8 cellular contexts compared by ENCODE assay signal in the genomic region with DNA sequence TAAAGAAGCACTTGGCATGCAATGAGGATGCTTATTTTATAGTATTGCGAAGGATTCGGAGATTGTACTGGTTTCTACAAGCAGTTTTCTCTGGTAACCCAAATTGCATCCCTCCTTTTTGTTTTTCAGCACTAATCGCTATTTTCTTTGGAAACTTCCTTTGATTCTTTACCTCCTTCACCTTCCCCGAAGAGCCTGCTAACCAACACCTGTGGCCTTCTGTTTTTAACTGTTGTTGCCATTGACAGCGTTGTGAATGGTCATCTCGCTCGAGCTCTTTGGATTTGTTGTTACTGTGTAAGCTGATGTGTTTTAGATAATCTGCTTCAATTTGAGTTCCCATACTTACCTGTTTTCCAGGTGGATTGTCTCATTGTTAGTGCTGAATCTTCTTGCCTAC. TPM values are rescaled to one million over a fixed set of nuclear protein-coding genes. Genes with fewer than 3 reads are reported as not detected.
DNase-seq lines count a peak whose midpoint lies in the region; ATAC-seq and TF ChIP-seq lines count a peak whose summit lies in the region.

No MANE protein-coding gene starts in this region.

- peaks cover 61% of the 10 kb centered on the region for H3K79me2 ChIP-seq in SK-N-SH (ENCODE audit: insufficient read depth)

- no peaks in the 10 kb centered on the region for H3F3A ChIP-seq in SK-N-SH (replicated peaks; ENCODE audit: insufficient read depth)

- peaks cover 9 to 10% of the 10 kb centered on the region in 2 experiments; a peak in 3 of 4 replicates for H3K4me1 ChIP-seq in SK-N-SH (ENCODE audit: control insufficient read depth in 1 of 2, insufficient read depth in 2 of 2, low read depth in 1 of 2, low read length in 1 of 2)

- H3K27ac ChIP-seq in SK-N-SH (ENCODE audit: low read depth in 2 of 2, low read length in 1 of 2): peak overlapping the region; percentile 80 to 83; a peak in 3 of 4 replicates

- no peaks in the 10 kb centered on the region for H3K9me2 ChIP-seq in SK-N-SH

- H3K9me3 ChIP-seq in SK-N-SH (no peaks in the 10 kb centered on the region), iPS-18c (ENCODE audit: control insufficient read depth, insufficient read depth, low read length) (no peaks in the 10 kb centered on the region)

- no peaks in the 10 kb centered on the region for H3K27me3 ChIP-seq in SK-N-SH (ENCODE audit: insufficient read depth)

- TF ChIP-seq EP300 in SK-N-SH (IDR thresholded peaks at IDR 0.05; ENCODE audit: borderline replicate concordance in 1 of 2, low read depth in 1 of 2, low read length in 1 of 2): no peak

- CTCF ChIA-PET in SK-N-SH (lab: Yijun Ruan, JAX): no interaction called here

- peak overlapping the region; percentile 92 for H3K4me2 ChIP-seq in SK-N-SH

- TF ChIP-seq CTCF in SK-N-SH (IDR thresholded peaks at IDR 0.05): no peak

- peak overlapping the region; percentile 90 for H3K4me3 Mint-ChIP-seq in activated T-helper 17 cell treated with anti-CD3 and anti-CD28 coated beads, Interleukin-2, amount 50 U/mL, for 72 hours
- H3K4me3 Mint-ChIP-seq in stimulated activated naive CD8-positive, alpha-beta T cell treated with anti-CD3 and anti-CD28 coated beads, Interleukin-15, amount 100 ng/mL, for 72 hours: peak overlapping the region; percentile 85 to 93

- H3K4me3 ChIP-seq in SK-N-SH (ENCODE audit: low read depth in 2 of 2, low read length in 1 of 2) (peak overlapping the region; percentile 84 to 86), iPS-18c (ENCODE audit: insufficient read depth, low read depth, low read length) (peak overlapping the region; percentile 89)

- H4K20me1 ChIP-seq in SK-N-SH (ENCODE audit: insufficient read depth): peaks cover 52% of the 10 kb centered on the region

- no peaks in the 10 kb centered on the region for H3K9me3 Mint-ChIP-seq in activated T-helper 17 cell treated with anti-CD3 and anti-CD28 coated beads, Interleukin-2, amount 50 U/mL, for 72 hours
- no peaks in the 10 kb centered on the region for H3K9me3 Mint-ChIP-seq in stimulated activated naive CD8-positive, alpha-beta T cell treated with anti-CD3 and anti-CD28 coated beads, Interleukin-15, amount 100 ng/mL, for 72 hours

- H3K27me3 Mint-ChIP-seq in activated T-helper 17 cell treated with anti-CD3 and anti-CD28 coated beads, Interleukin-2, amount 50 U/mL, for 72 hours: no peaks in the 10 kb centered on the region
- H3K27me3 Mint-ChIP-seq in stimulated activated naive CD8-positive, alpha-beta T cell treated with anti-CD3 and anti-CD28 coated beads, Interleukin-15, amount 100 ng/mL, for 72 hours: no peaks in the 10 kb centered on the region

- ATAC-seq in SK-N-SH treated with all-trans-retinoic acid at 6 μM for 48 hours: no peak
- ATAC-seq in activated T-helper 17 cell treated with anti-CD3 and anti-CD28 coated beads, Interleukin-2, amount 50 U/mL, for 72 hours (replicated peaks): no peak
- no peak for ATAC-seq in stimulated activated naive CD8-positive, alpha-beta T cell treated with anti-CD3 and anti-CD28 coated beads, Interleukin-15, amount 100 ng/mL, for 72 hours

- H3K4me1 Mint-ChIP-seq in activated T-helper 17 cell treated with anti-CD3 and anti-CD28 coated beads, Interleukin-2, amount 50 U/mL, for 72 hours: peaks cover 23% of the 10 kb centered on the region
- H3K4me1 Mint-ChIP-seq in stimulated activated naive CD8-positive, alpha-beta T cell treated with anti-CD3 and anti-CD28 coated beads, Interleukin-15, amount 100 ng/mL, for 72 hours: peaks cover 44% of the 10 kb centered on the region

- POLR2A ChIA-PET in SK-N-SH (lab: Yijun Ruan, JAX): no interaction called here

- 15% methylated on average over 7 of the region's 7 CpGs for WGBS in SK-N-SH (ENCODE audit: low lambda C conversion rate)

- DNase-seq in SK-N-SH (no peak), DMS79 (lab: John Stamatoyannopoulos, UW) (no peak), NCI-H1694 (lab: John Stamatoyannopoulos, UW) (no peak)
- no peak for DNase-seq in stimulated activated naive CD8-positive, alpha-beta T cell treated with anti-CD3 and anti-CD28 coated beads, Interleukin-15, amount 100 ng/mL, for 72 hours
- DNase-seq in stimulated activated CD8-positive, alpha-beta memory T cell treated with anti-CD3 and anti-CD28 coated beads, Interleukin-4, amount 100 ng/mL, for 48 hours: no peak

- peak overlapping the region; percentile 21 for H3K27ac Mint-ChIP-seq in activated T-helper 17 cell treated with anti-CD3 and anti-CD28 coated beads, Interleukin-2, amount 50 U/mL, for 72 hours
- peak overlapping the region in 1 of 2 donors; percentile 63 for H3K27ac Mint-ChIP-seq in stimulated activated naive CD8-positive, alpha-beta T cell treated with anti-CD3 and anti-CD28 coated beads, Interleukin-15, amount 100 ng/mL, for 72 hours

- no peak for TF ChIP-seq RAD21 in SK-N-SH (IDR thresholded peaks at IDR 0.05; ENCODE audit: low read length)

- peak overlapping the region; percentile 96 for H3K9ac ChIP-seq in SK-N-SH

- H2AFZ ChIP-seq in SK-N-SH (ENCODE audit: low read depth): peak overlapping the region; percentile 84; the same call in 1 of the 2 replicates

- peaks cover 2 to 12% of the 10 kb centered on the region in 2 experiments for H3K36me3 ChIP-seq in SK-N-SH (replicated peaks in 1 of 2; ENCODE audit: control insufficient read depth in 1 of 2, insufficient read depth in 2 of 2, low read length in 1 of 2)

- peaks cover 26% of the 10 kb centered on the region for H3K36me3 Mint-ChIP-seq in activated T-helper 17 cell treated with anti-CD3 and anti-CD28 coated beads, Interleukin-2, amount 50 U/mL, for 72 hours (ENCODE audit: low read depth)

TF ChIP-seq in SK-N-SH, 30 proteins besides CTCF, POLR2A, EP300 and RAD21:
- TF ChIP-seq RCOR1 (IDR thresholded peaks at IDR 0.05; ENCODE audit: low read length) (no peak), FOXM1 (IDR thresholded peaks at IDR 0.05; ENCODE audit: low read depth) (no peak), NFIC (IDR thresholded peaks at IDR 0.05; ENCODE audit: borderline replicate concordance) (no peak), NRF1 (IDR thresholded peaks at IDR 0.05; ENCODE audit: low read depth, low read length) (no peak), FOXJ3 (CRISPR knock-in tag; IDR thresholded peaks at IDR 0.05) (no peak), POLR2AphosphoS5 (IDR thresholded peaks at IDR 0.05; ENCODE audit: low read depth, low read length) (no peak), MXI1 (IDR thresholded peaks at IDR 0.05; ENCODE audit: low read depth, low read length) (no peak; the same call in 1 of the 2 replicates), MEF2A (IDR thresholded peaks at IDR 0.05; ENCODE audit: borderline replicate concordance, low read depth) (no peak), FOSL2 (IDR thresholded peaks at IDR 0.05; ENCODE audit: borderline replicate concordance, low read depth) (no peak), SMC3 (IDR thresholded peaks at IDR 0.05; ENCODE audit: low read depth, low read length) (no peak)
- TF ChIP-seq, protein P1, sequence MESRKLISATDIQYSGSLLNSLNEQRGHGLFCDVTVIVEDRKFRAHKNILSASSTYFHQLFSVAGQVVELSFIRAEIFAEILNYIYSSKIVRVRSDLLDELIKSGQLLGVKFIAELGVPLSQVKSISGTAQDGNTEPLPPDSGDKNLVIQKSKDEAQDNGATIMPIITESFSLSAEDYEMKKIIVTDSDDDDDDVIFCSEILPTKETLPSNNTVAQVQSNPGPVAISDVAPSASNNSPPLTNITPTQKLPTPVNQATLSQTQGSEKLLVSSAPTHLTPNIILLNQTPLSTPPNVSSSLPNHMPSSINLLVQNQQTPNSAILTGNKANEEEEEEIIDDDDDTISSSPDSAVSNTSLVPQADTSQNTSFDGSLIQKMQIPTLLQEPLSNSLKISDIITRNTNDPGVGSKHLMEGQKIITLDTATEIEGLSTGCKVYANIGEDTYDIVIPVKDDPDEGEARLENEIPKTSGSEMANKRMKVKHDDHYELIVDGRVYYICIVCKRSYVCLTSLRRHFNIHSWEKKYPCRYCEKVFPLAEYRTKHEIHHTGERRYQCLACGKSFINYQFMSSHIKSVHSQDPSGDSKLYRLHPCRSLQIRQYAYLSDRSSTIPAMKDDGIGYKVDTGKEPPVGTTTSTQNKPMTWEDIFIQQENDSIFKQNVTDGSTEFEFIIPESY (IDR thresholded peaks at IDR 0.05; ENCODE audit: borderline replicate concordance, low read depth): no peak

TF ChIP-seq in SK-N-SH treated with all-trans-retinoic acid at 6 μM for 48 hours, 23 proteins besides CTCF, POLR2A, EP300 and RAD21 (continues in another document):
- TF ChIP-seq RARB (CRISPR knock-in tag; IDR thresholded peaks at IDR 0.05): no peak
- TF ChIP-seq ZFP30 (CRISPR knock-in tag; IDR thresholded peaks at IDR 0.05): no peak
- no peak for TF ChIP-seq SNAI2 (CRISPR knock-in tag; IDR thresholded peaks at IDR 0.05)
- TF ChIP-seq ZC3H10 (CRISPR knock-in tag; IDR thresholded peaks at IDR 0.05): no peak
- no peak for TF ChIP-seq ZNF565 (CRISPR knock-in tag; conservative IDR thresholded peaks at IDR 0.05; ENCODE audit: low read depth)
- TF ChIP-seq ARNTL (CRISPR knock-in tag; IDR thresholded peaks at IDR 0.05; ENCODE audit: borderline replicate concordance, low read depth): no peak
- no peak for TF ChIP-seq OSR1 (CRISPR knock-in tag; IDR thresholded peaks at IDR 0.05)
- TF ChIP-seq ZNF8 (CRISPR knock-in tag; IDR thresholded peaks at IDR 0.05): no peak
- TF ChIP-seq, protein P2, sequence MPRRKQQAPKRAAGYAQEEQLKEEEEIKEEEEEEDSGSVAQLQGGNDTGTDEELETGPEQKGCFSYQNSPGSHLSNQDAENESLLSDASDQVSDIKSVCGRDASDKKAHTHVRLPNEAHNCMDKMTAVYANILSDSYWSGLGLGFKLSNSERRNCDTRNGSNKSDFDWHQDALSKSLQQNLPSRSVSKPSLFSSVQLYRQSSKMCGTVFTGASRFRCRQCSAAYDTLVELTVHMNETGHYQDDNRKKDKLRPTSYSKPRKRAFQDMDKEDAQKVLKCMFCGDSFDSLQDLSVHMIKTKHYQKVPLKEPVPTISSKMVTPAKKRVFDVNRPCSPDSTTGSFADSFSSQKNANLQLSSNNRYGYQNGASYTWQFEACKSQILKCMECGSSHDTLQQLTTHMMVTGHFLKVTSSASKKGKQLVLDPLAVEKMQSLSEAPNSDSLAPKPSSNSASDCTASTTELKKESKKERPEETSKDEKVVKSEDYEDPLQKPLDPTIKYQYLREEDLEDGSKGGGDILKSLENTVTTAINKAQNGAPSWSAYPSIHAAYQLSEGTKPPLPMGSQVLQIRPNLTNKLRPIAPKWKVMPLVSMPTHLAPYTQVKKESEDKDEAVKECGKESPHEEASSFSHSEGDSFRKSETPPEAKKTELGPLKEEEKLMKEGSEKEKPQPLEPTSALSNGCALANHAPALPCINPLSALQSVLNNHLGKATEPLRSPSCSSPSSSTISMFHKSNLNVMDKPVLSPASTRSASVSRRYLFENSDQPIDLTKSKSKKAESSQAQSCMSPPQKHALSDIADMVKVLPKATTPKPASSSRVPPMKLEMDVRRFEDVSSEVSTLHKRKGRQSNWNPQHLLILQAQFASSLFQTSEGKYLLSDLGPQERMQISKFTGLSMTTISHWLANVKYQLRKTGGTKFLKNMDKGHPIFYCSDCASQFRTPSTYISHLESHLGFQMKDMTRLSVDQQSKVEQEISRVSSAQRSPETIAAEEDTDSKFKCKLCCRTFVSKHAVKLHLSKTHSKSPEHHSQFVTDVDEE (CRISPR knock-in tag; IDR thresholded peaks at IDR 0.05): no peak

RNA-seq across cellular contexts. Expression of a gene that starts 1.1 kb away (rescaled TPM):
- 9.3 and 17.1 TPM in 2 replicates for polyA plus RNA-seq in SK-N-SH (2012; rRNA removed)
- polyA plus RNA-seq in SK-N-SH (2012; cell fraction: cytosol; rRNA removed): 13.3 TPM in 2 replicates
- 15.5 and 18.8 TPM in 2 replicates for polyA plus RNA-seq in SK-N-SH (2012; cell fraction: nucleus; rRNA removed)
- 10 to 100 TPM; 23.9 to 38.7 TPM for total RNA-seq in activated T-helper 17 cell treated with anti-CD3 and anti-CD28 coated beads, Interleukin-2, amount 50 U/mL, for 72 hours
